ENCODE assay signal across 18 cellular contexts in genomic region chr15:57570994-57571393, GRCh38. TPM values are rescaled to one million over a fixed set of nuclear protein-coding genes. Genes with fewer than 3 reads are reported as not detected.
DNase-seq lines count a peak whose midpoint lies in the region; TF ChIP-seq lines count a peak whose summit lies in the region.
"Had no signal": no experiment of that assay in that cellular context is flagged by ENCODE, and none has a peak within 500 bp of the region (broad histone marks: within the 10 kb centered on the region; RNA-seq: fewer than 3 reads in every experiment).

No MANE protein-coding gene starts in this region.

- TF ChIP-seq CTCF in brain microvascular endothelial cell (IDR thresholded peaks at IDR 0.05; ENCODE audit: low read depth, low read length, missing control alignments), result no peak

- DNase-seq in Daoy (ENCODE audit: low read depth) (peak; percentile 36), LHCN-M2 (ENCODE audit: low read depth) (peak; percentile 69), brain microvascular endothelial cell (peak; percentile 56), iris pigment epithelial cell (ENCODE audit: low read depth) (peak; percentile 85), NCI-H345 treated with DMSO at 0.1 percent for 48 hours (lab: John Stamatoyannopoulos, UW; ENCODE audit: unreplicated experiment) (no peak), NCI-H2227 treated with DMSO at 0.1 percent for 48 hours (lab: John Stamatoyannopoulos, UW) (no peak), NCI-H146 treated with DMSO at 0.1 percent for 48 hours (lab: John Stamatoyannopoulos, UW; ENCODE audit: unreplicated experiment) (no peak), T1000 (lab: John Stamatoyannopoulos, UW) (no peak)
- DNase-seq: activated CD8-positive, alpha-beta memory T cell treated with anti-CD3 and anti-CD28 coated beads, Interleukin-2, amount 10 ng/mL, durations not matched to agents 7 days and 5 days; activated gamma-delta T cell; DMS153; endodermal cell; heart left ventricle; MG63; NCI-H2107; NK-92 treated with Interleukin-12 subunit alpha and Interleukin-12 subunit beta, amount 100 ng/mL, for 24 hours; stimulated activated CD4-positive, alpha-beta T cell treated with anti-CD3 and anti-CD28 coated beads, Interleukin-15, amount 100 ng/mL, for 24 hours had no signal

- in situ Hi-C loops in brain microvascular endothelial cell (cut with HindIII; ENCODE audit: low pct_ligation_motif_present, low sequenced_read_pairs), result no loop called here

- H3K27ac ChIP-seq in brain microvascular endothelial cell, result no peak overlapping the region
- H3K27ac ChIP-seq: heart left ventricle, prostate gland had no signal

- no peak overlapping the region for H3K4me3 ChIP-seq in brain microvascular endothelial cell (ENCODE audit: low read depth, low read length)
- H3K4me3 ChIP-seq: heart left ventricle, MG63, prostate gland had no signal

- no peaks in the 10 kb centered on the region for H3K27me3 ChIP-seq in brain microvascular endothelial cell (replicated peaks)
- H3K27me3 ChIP-seq: heart left ventricle had no signal

- no peaks in the 10 kb centered on the region for H3K36me3 ChIP-seq in brain microvascular endothelial cell (replicated peaks)
- H3K36me3 ChIP-seq: heart left ventricle, MG63, prostate gland had no signal

RNA-seq across cellular contexts. Expression of gene MYZAP, which starts 20.7 kb away (rescaled TPM):
- 1.2 and 1.4 TPM in 2 replicates for total RNA-seq in Daoy (2014; rRNA removed; shearing (Covaris generic))
- 0.06 TPM in 1 of 2 replicates, not detected in the other for total RNA-seq in LHCN-M2 (2014; rRNA removed)
- polyA plus RNA-seq in LHCN-M2 (2012), result 0.39 TPM
- total RNA-seq: activated CD8-positive, alpha-beta memory T cell treated with anti-CD3 and anti-CD28 coated beads, Interleukin-2, amount 10 ng/mL, durations not matched to agents 7 days and 5 days had no signal

Comparison
In these comparisons a context has a peak if more than half of its experiments do, and no peak if none do; other contexts are left out.
1. DNase-seq: peak in Daoy (single experiment), LHCN-M2 (single experiment), brain microvascular endothelial cell (single experiment) and iris pigment epithelial cell (single experiment); none in NCI-H345 treated with DMSO at 0.1 percent for 48 hours (single experiment), NCI-H2227 treated with DMSO at 0.1 percent for 48 hours (single experiment), NCI-H146 treated with DMSO at 0.1 percent for 48 hours (single experiment) and T1000 (single experiment).